Comparison of ENCODE assay signal across 20 cellular contexts in genomic region chr7:30898411-30898810, GRCh38. TPM values are rescaled to one million over a fixed set of nuclear protein-coding genes. Genes with fewer than 3 reads are reported as not detected.
A peak's percentile ranks its signal among the peaks of the same experiment; 100 is the strongest.
DNase-seq lines count a peak whose midpoint lies in the region; ATAC-seq and TF ChIP-seq lines count a peak whose summit lies in the region.
"Had no signal": no experiment of that assay in that cellular context is flagged by ENCODE, and none has a peak within 500 bp of the region (broad histone marks: within the 10 kb centered on the region; RNA-seq: fewer than 3 reads in every experiment).

No MANE protein-coding gene starts in this region.

- WGBS in right cardiac atrium = 61% methylated on average over 12 of the region's 12 CpGs

- no peak overlapping the region for H3K9ac ChIP-seq in skeletal muscle tissue (ENCODE audit: low read depth in 1 of 3, low read length in 3 of 3)

- no peak overlapping the region for H3K4me3 Mint-ChIP-seq in activated CD8-positive, alpha-beta T cell treated with anti-CD3 and anti-CD28 coated beads for 36 hours
- H3K4me3 Mint-ChIP-seq: CD8-positive, alpha-beta T cell had no signal

- no peak overlapping the region for H3K4me3 ChIP-seq in right cardiac atrium (ENCODE audit: low read length)
- H3K4me3 ChIP-seq in right atrium auricular region = no peak overlapping the region
- H3K4me3 ChIP-seq in skeletal muscle tissue (ENCODE audit: low read length in 3 of 3) = no peak overlapping the region
- H3K4me3 ChIP-seq in gastrocnemius medialis = no peak overlapping the region

- H3K4me1 ChIP-seq in right cardiac atrium (ENCODE audit: control insufficient read depth, insufficient read depth, low read length) = peaks cover 47% of the 10 kb centered on the region
- H3K4me1 ChIP-seq in right atrium auricular region = peaks cover 0 to 85% of the 10 kb centered on the region in 2 donors
- H3K4me1 ChIP-seq in skeletal muscle tissue (ENCODE audit: control insufficient read depth in 3 of 3, insufficient read depth in 3 of 3, low read length in 3 of 3) = peaks cover 31 to 45% (median 32%) of the 10 kb centered on the region in 3 donors
- H3K4me1 ChIP-seq in gastrocnemius medialis = peaks cover 19 to 21% of the 10 kb centered on the region in 2 donors

- ATAC-seq in right cardiac atrium (no peak), gastrocnemius medialis (no peak)
- ATAC-seq in activated CD8-positive, alpha-beta T cell treated with anti-CD3 and anti-CD28 coated beads for 36 hours = no peak
- ATAC-seq: CD8-positive, alpha-beta T cell; HepG2 had no signal

- TF ChIP-seq POLR2A in gastrocnemius medialis (IDR thresholded peaks at IDR 0.05) = no peak

- H3K9me3 Mint-ChIP-seq in activated CD8-positive, alpha-beta T cell treated with anti-CD3 and anti-CD28 coated beads for 36 hours = no peaks in the 10 kb centered on the region
- H3K9me3 Mint-ChIP-seq: CD8-positive, alpha-beta T cell had no signal

- no peaks in the 10 kb centered on the region for H3K9me3 ChIP-seq in right cardiac atrium (ENCODE audit: control insufficient read depth, low read length)
- H3K9me3 ChIP-seq in right atrium auricular region = no peaks in the 10 kb centered on the region
- no peaks in the 10 kb centered on the region for H3K9me3 ChIP-seq in skeletal muscle tissue (ENCODE audit: control insufficient read depth in 3 of 3, low read length in 3 of 3)
- H3K9me3 ChIP-seq in gastrocnemius medialis = no peaks in the 10 kb centered on the region

- no peaks in the 10 kb centered on the region for H3K27me3 ChIP-seq in right cardiac atrium (ENCODE audit: control insufficient read depth, insufficient read depth)
- no peaks in the 10 kb centered on the region for H3K27me3 ChIP-seq in right atrium auricular region
- no peaks in the 10 kb centered on the region for H3K27me3 ChIP-seq in skeletal muscle tissue (ENCODE audit: control insufficient read depth in 3 of 3, insufficient read depth in 3 of 3, low read length in 3 of 3)
- no peaks in the 10 kb centered on the region for H3K27me3 ChIP-seq in gastrocnemius medialis

- H3K27ac ChIP-seq in right cardiac atrium (ENCODE audit: low read length) (no peak overlapping the region), right atrium auricular region (peak overlapping the region in 1 of 2 donors; percentile 37), skeletal muscle tissue (ENCODE audit: low read depth, low read length) (peak overlapping the region; percentile 57), gastrocnemius medialis (peak overlapping the region in 1 of 4 donors; percentile 65)

- intact Hi-C loops in right cardiac atrium (cut with DNase I) (loop anchor here in 1 of 4 donors (10.0 kb wide), 1 partner anchor 84 kb away; no protein-coding TSS in a partner anchor), head of caudate nucleus (cut with DNase I) (no loop called here), gastrocnemius medialis (cut with DNase I; ENCODE audit: low total_unique reads) (no loop called here)
- intact Hi-C loops in activated CD8-positive, alpha-beta T cell treated with anti-CD3 and anti-CD28 coated beads for 36 hours (cut with micrococcal nuclease) = no loop called here

- H3K36me3 ChIP-seq in right atrium auricular region = no peaks in the 10 kb centered on the region
- no peaks in the 10 kb centered on the region for H3K36me3 ChIP-seq in skeletal muscle tissue (ENCODE audit: control insufficient read depth in 3 of 3, insufficient read depth in 3 of 3, low read length in 3 of 3)
- no peaks in the 10 kb centered on the region for H3K36me3 ChIP-seq in gastrocnemius medialis

- no peaks in the 10 kb centered on the region for H3K27me3 Mint-ChIP-seq in activated CD8-positive, alpha-beta T cell treated with anti-CD3 and anti-CD28 coated beads for 36 hours

- H3K27ac Mint-ChIP-seq in activated CD8-positive, alpha-beta T cell treated with anti-CD3 and anti-CD28 coated beads for 36 hours = no peak overlapping the region
- H3K27ac Mint-ChIP-seq: CD8-positive, alpha-beta T cell had no signal

- POLR2A ChIA-PET in activated CD8-positive, alpha-beta T cell treated with anti-CD3 and anti-CD28 coated beads for 36 hours (lab: Charles Lee) = no interaction called here

- TF ChIP-seq CTCF in right atrium auricular region (IDR thresholded peaks at IDR 0.05) (no peak), gastrocnemius medialis (IDR thresholded peaks at IDR 0.05 in 4 of 5, conservative IDR thresholded peaks at IDR 0.05 in 1 of 5) (no peak)
- no peak for TF ChIP-seq CTCF in activated CD8-positive, alpha-beta T cell treated with anti-CD3 and anti-CD28 coated beads for 36 hours (IDR thresholded peaks at IDR 0.05)

- DNase-seq in right cardiac atrium = peak in 2 of 3 donors; percentile 45 to 47
- no peak for DNase-seq in right atrium auricular region (ENCODE audit: low spot score)
- DNase-seq in head of caudate nucleus = peak in 28 of 42 donors; percentile 21 to 80 (median 47)
- DNase-seq in NCI-H510A (lab: John Stamatoyannopoulos, UW) = no peak
- DNase-seq in LoVo (ENCODE audit: low spot score) = no peak
- no peak for DNase-seq in activated CD8-positive, alpha-beta T cell treated with anti-CD3 and anti-CD28 coated beads for 36 hours
- DNase-seq in gastrocnemius medialis = no peak
- DNase-seq: Calu3; CD8-positive, alpha-beta T cell; DMS79; KBM-7; MV-4-11; NCI-H1694 treated with DMSO at 0.1 percent for 48 hours; NCI-H2107; NCI-H510A treated with DMSO at 0.1 percent for 48 hours; NCI-H82; OCI-M1; SHP77 treated with DMSO at 0.1 percent for 48 hours had no signal

- CTCF ChIA-PET in activated CD8-positive, alpha-beta T cell treated with anti-CD3 and anti-CD28 coated beads for 36 hours (lab: Charles Lee) = no interaction called here

- in situ Hi-C loops in gastrocnemius medialis (cut with MboI; ENCODE audit: low sequenced_read_pairs in 4 of 4) = no loop called here

- H3K4me1 Mint-ChIP-seq in activated CD8-positive, alpha-beta T cell treated with anti-CD3 and anti-CD28 coated beads for 36 hours (ENCODE audit: low read depth) = no peaks in the 10 kb centered on the region

- no peaks in the 10 kb centered on the region for H3K36me3 Mint-ChIP-seq in activated CD8-positive, alpha-beta T cell treated with anti-CD3 and anti-CD28 coated beads for 36 hours (ENCODE audit: low read depth)
- H3K36me3 Mint-ChIP-seq: CD8-positive, alpha-beta T cell had no signal

RNA-seq across cellular contexts. Expression of gene AQP1, which starts 13.2 kb away (rescaled TPM):
- total RNA-seq in right cardiac atrium (100 to 1,000 TPM; 187 to 254 (median 222) TPM), right atrium auricular region (100 to 1,000 TPM; 353 to 517 TPM), skeletal muscle tissue (67.8 TPM), gastrocnemius medialis (100 to 1,000 TPM in 3 of 4 donors, 10 to 100 TPM in 1; 81.9 to 149 (median 113) TPM)
- 216 TPM for polyA plus RNA-seq in right cardiac atrium
- total RNA-seq in activated CD8-positive, alpha-beta T cell treated with anti-CD3 and anti-CD28 coated beads for 36 hours = under 1 TPM; 0.22 to 0.27 TPM
- total RNA-seq: HepG2 had no signal
- polyA plus RNA-seq: HepG2 had no signal

Comparison
In these comparisons a context has a peak if more than half of its experiments do, and no peak if none do; other contexts are left out.
1. DNase-seq: peak in right cardiac atrium (2 of 3) and head of caudate nucleus (28 of 42); none in right atrium auricular region (single experiment), NCI-H510A (single experiment), LoVo (single experiment), activated CD8-positive, alpha-beta T cell treated with anti-CD3 and anti-CD28 coated beads for 36 hours (single experiment) and gastrocnemius medialis (0 of 2).
2. RNA of gene AQP1, which starts 13.2 kb away (total RNA-seq): 353 to 517 TPM in right atrium auricular region, 187 to 254 TPM in right cardiac atrium, 81.9 to 149 TPM in gastrocnemius medialis and 67.8 TPM in skeletal muscle tissue (single experiment); 0.22 to 0.27 TPM in activated CD8-positive, alpha-beta T cell treated with anti-CD3 and anti-CD28 coated beads for 36 hours; every median in the first group is over 10 times any median in the second.